16 cellular contexts compared by ENCODE assay signal in genomic region chr2:80530442-80531064, GRCh38.
DNase-seq lines count a peak whose midpoint lies in the region; ATAC-seq and TF ChIP-seq lines count a peak whose summit lies in the region.
"Had no signal": no experiment of that assay in that cellular context is flagged by ENCODE, and none has a peak within 500 bp of the region (broad histone marks: within the 10 kb centered on the region; RNA-seq: fewer than 3 reads in every experiment).

No MANE protein-coding gene starts in this region.

- H3K27me3 Mint-ChIP-seq in Caco-2 (ENCODE audit: insufficient read depth, unreplicated experiment): peaks cover 6% of the 10 kb centered on the region

- H3K9me3 Mint-ChIP-seq in Caco-2 (ENCODE audit: unreplicated experiment): no peaks in the 10 kb centered on the region
- H3K9me3 Mint-ChIP-seq: H9 had no signal

- no peaks in the 10 kb centered on the region for H3K36me3 Mint-ChIP-seq in Caco-2 (ENCODE audit: insufficient read depth, unreplicated experiment)

- intact Hi-C loops in Caco-2 (cut with micrococcal nuclease; ENCODE audit: unreplicated experiment): no loop called here

- no peaks in the 10 kb centered on the region for H3K36me3 ChIP-seq in Caco-2 (ENCODE audit: control insufficient read depth, insufficient read depth, low read length)

- H3K4me1 Mint-ChIP-seq in Caco-2 (ENCODE audit: low read depth, unreplicated experiment): no peaks in the 10 kb centered on the region
- H3K4me1 Mint-ChIP-seq: H9 had no signal

- H3K4me3 ChIP-seq in Caco-2 (ENCODE audit: low read depth, low read length): no peak overlapping the region

- H3K27me3 ChIP-seq in Caco-2 (replicated peaks; ENCODE audit: control insufficient read depth, insufficient read depth, low read length): no peaks in the 10 kb centered on the region

- CTCF ChIA-PET in Caco-2 (lab: Charles Lee): no interaction called here

- peak; percentile 69 for ATAC-seq in GM18505 (IDR thresholded peaks at IDR 0.05; ENCODE audit: unreplicated experiment)
- ATAC-seq in HG03064 (IDR thresholded peaks at IDR 0.05; ENCODE audit: low read depth, unreplicated experiment): peak; percentile 58
- no peak for ATAC-seq in HG03135 (IDR thresholded peaks at IDR 0.05; ENCODE audit: unreplicated experiment)
- ATAC-seq: SK-N-SH treated with all-trans-retinoic acid at 6 μM for 48 hours had no signal

- H3K9me3 ChIP-seq in Caco-2: no peaks in the 10 kb centered on the region

- DNase-seq in GM20000 (ENCODE audit: low spot score) (peak; percentile 16), NAMALWA (ENCODE audit: low spot score) (peak; percentile 7), retina (no peak), Caco-2 (no peak), GM19238 (ENCODE audit: insufficient read length, low spot score) (no peak)
- DNase-seq: activated CD4-positive, alpha-beta T cell treated with anti-CD3 and anti-CD28 coated beads for 1 hour; aorta; H9; NCI-H1436; NCI-H69; posterior cingulate gyrus had no signal

- no peak overlapping the region for H3K27ac Mint-ChIP-seq in Caco-2 (ENCODE audit: unreplicated experiment)
- H3K27ac Mint-ChIP-seq: activated T-helper 1 cell treated with anti-CD3 and anti-CD28 coated beads, Interleukin-12 subunit alpha, Interleukin-12 subunit beta, Interleukin-2, Interleukin-4 antibody, amounts not matched to agents 30 ng/mL and 10 ng/mL and 1 ng/mL, durations not matched to agents 14 hours and 24 hours and 36 hours; H9 had no signal

- BruUV-seq in Caco-2 (replicated peaks; lab: Mats Ljungman, UMichigan): no TSS peak

- POLR2A ChIA-PET in Caco-2 (lab: Charles Lee): no interaction called here

- no peaks in the 10 kb centered on the region for H3K4me1 ChIP-seq in Caco-2

- TF ChIP-seq POLR2A in GM18505 (IDR thresholded peaks at IDR 0.05; ENCODE audit: borderline replicate concordance, extremely low read depth, insufficient read depth, insufficient read length): no peak

- no peak for TF ChIP-seq CTCF in GM20000 (IDR thresholded peaks at IDR 0.05; ENCODE audit: extremely low read depth, missing control alignments)
- TF ChIP-seq CTCF in Caco-2 (IDR thresholded peaks at IDR 0.05; ENCODE audit: insufficient read depth in 1 of 2, low read depth in 1 of 2, low read length in 1 of 2, severe bottlenecking in 1 of 2, unreplicated experiment in 1 of 2): no peak

- H3K4me3 Mint-ChIP-seq in Caco-2 (ENCODE audit: unreplicated experiment): no peak overlapping the region
- H3K4me3 Mint-ChIP-seq: activated T-helper 1 cell treated with anti-CD3 and anti-CD28 coated beads, Interleukin-12 subunit alpha, Interleukin-12 subunit beta, Interleukin-2, Interleukin-4 antibody, amounts not matched to agents 30 ng/mL and 10 ng/mL and 1 ng/mL, durations not matched to agents 14 hours and 24 hours and 36 hours; H9 had no signal

Comparison
In these comparisons a context has a peak if more than half of its experiments do, and no peak if none do; other contexts are left out.
1. DNase-seq: peak in GM20000 (single experiment) and NAMALWA (single experiment); none in retina (single experiment), Caco-2 (0 of 2) and GM19238 (single experiment).